ENCODE assay signal across 30 cellular contexts in the genomic region with DNA sequence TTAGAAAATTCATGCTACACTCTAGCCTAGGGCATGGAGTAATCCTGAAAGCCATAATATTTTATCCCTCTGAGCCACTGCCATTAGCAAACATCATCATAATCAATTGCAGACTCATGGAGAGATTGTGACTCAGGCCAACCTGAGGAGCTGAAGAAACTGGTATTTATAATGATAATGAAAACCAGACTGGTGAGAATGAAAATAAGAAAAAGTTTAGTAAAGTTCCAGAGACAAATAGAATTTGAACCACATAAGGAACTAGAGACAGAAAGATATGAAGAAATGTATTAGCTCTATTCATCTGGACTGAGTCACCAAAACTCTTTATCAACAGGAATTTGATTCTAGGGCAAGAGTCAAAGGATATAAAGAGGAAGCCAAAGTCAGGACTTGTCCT.
DNase-seq lines count a peak whose midpoint lies in the region; TF ChIP-seq lines count a peak whose summit lies in the region.
"Had no signal": no experiment of that assay in that cellular context is flagged by ENCODE, and none has a peak within 500 bp of the region (broad histone marks: within the 10 kb centered on the region; RNA-seq: fewer than 3 reads in every experiment).

No MANE protein-coding gene starts in this region.

- peaks cover 24% of the 10 kb centered on the region; the same call in 1 of the 2 replicates for H3K4me1 ChIP-seq in PC-9 (replicated peaks; ENCODE audit: insufficient read depth)
- H3K4me1 ChIP-seq: BE2C, left ventricle myocardium inferior, neural progenitor cell, parathyroid adenoma, uterus had no signal

- H3K4me3 ChIP-seq in AG10803 (ENCODE audit: low read length), result no peak overlapping the region
- H3K4me3 ChIP-seq in PC-9, result no peak overlapping the region
- H3K4me3 ChIP-seq: ascending aorta, left ventricle myocardium inferior, neural progenitor cell, SJSA1, thoracic aorta, uterus had no signal

- H3K9me2 ChIP-seq in PC-9 (ENCODE audit: insufficient read depth), result no peaks in the 10 kb centered on the region

- POLR2A ChIA-PET in PC-9 (lab: Charles Lee; ENCODE audit: unreplicated experiment), result no interaction called here

- H3F3A ChIP-seq in PC-9 (ENCODE audit: insufficient read depth, low read depth), result no peaks in the 10 kb centered on the region; the same call in 1 of the 2 replicates

- H3K79me2 ChIP-seq in PC-9 (ENCODE audit: low read depth), result no peaks in the 10 kb centered on the region
- H3K79me2 ChIP-seq: parathyroid adenoma had no signal

- TF ChIP-seq CTCF in AG10803 (conservative IDR thresholded peaks at IDR 0.05; ENCODE audit: low read length), result no peak
- no peak for TF ChIP-seq CTCF in PC-9 (conservative IDR thresholded peaks at IDR 0.05)

- DNase-seq in AG10803 (ENCODE audit: low read depth) (peak; percentile 67), PC-9 (peak in 1 of 2 experiments; percentile 64), epithelial cell of prostate (ENCODE audit: low read depth, low spot score) (peak; percentile 8), kidney tubule cell (ENCODE audit: low spot score) (peak; percentile 1), NCI-H2107 (lab: John Stamatoyannopoulos, UW) (no peak), inferior parietal cortex (ENCODE audit: extremely low spot score) (no peak), kidney glomerular epithelial cell (lab: John Stamatoyannopoulos, UW) (no peak), NCI-H748 (lab: John Stamatoyannopoulos, UW; ENCODE audit: unreplicated experiment) (no peak)
- DNase-seq: activated CD4-positive, alpha-beta T cell treated with anti-CD3 and anti-CD28 coated beads, Interleukin-2, amount 10 ng/mL, durations not matched to agents 24 days and 14 days; activated effector memory CD4-positive, alpha-beta T cell treated with anti-CD3 and anti-CD28 coated beads, Interleukin-2, amount 50 U/mL, for 16 hours; activated naive CD8-positive, alpha-beta T cell treated with anti-CD3 and anti-CD28 coated beads, Interleukin-2, amount 10 ng/mL, durations not matched to agents 7 days and 5 days; activated T-cell treated with anti-CD3 and anti-CD28 coated beads, Interleukin-2, amount 50 U/mL, for 1 hour; BE2C; CD8-positive, alpha-beta T cell; left ventricle myocardium inferior; mesendoderm; MM.1S; NCI-H1417 treated with DMSO at 0.1 percent for 48 hours; NCI-H2081 treated with DMSO at 0.1 percent for 48 hours; NCI-H774; retina; stimulated activated CD4-positive, alpha-beta T cell treated with anti-CD3 and anti-CD28 coated beads, Interleukin-1b, Interleukin-23, amount 100 ng/mL, for 48 hours; uterus had no signal

- peak overlapping the region; percentile 33; the same call in 1 of the 2 replicates for H3K4me2 ChIP-seq in PC-9
- H3K4me2 ChIP-seq: KMS-11, neural progenitor cell had no signal

- no peaks in the 10 kb centered on the region for H3K27me3 ChIP-seq in PC-9 (ENCODE audit: insufficient read depth, low read depth)
- H3K27me3 ChIP-seq: ascending aorta, BE2C, neural progenitor cell, SJSA1, uterus had no signal

- CTCF ChIA-PET in PC-9 (lab: Charles Lee), result no interaction called here

- BruUV-seq in PC-9 (replicated peaks; lab: Mats Ljungman, UMichigan), result no TSS peak

- no peaks in the 10 kb centered on the region for H3K36me3 ChIP-seq in PC-9 (ENCODE audit: low read depth)
- H3K36me3 ChIP-seq: ascending aorta, BE2C, left ventricle myocardium inferior, neural progenitor cell, SJSA1, thoracic aorta, uterus had no signal

- peak overlapping the region; percentile 72 for H3K27ac ChIP-seq in PC-9
- H3K27ac ChIP-seq in epithelial cell of prostate, result peak overlapping the region; percentile 44
- H3K27ac ChIP-seq: ascending aorta, HL-60, KMS-11, left ventricle myocardium inferior, neural progenitor cell, parathyroid adenoma, SJSA1, thoracic aorta, uterus had no signal

- H4K20me1 ChIP-seq in PC-9 (ENCODE audit: insufficient read depth), result no peaks in the 10 kb centered on the region

- intact Hi-C loops in PC-9 (cut with micrococcal nuclease; ENCODE audit: unreplicated experiment), result no loop called here

- no peaks in the 10 kb centered on the region for H3K9me3 ChIP-seq in PC-9 (ENCODE audit: insufficient read depth, low read depth)
- H3K9me3 ChIP-seq: ascending aorta, BE2C, left ventricle myocardium inferior, SJSA1, thoracic aorta, uterus had no signal

- no peak overlapping the region for H2AFZ ChIP-seq in PC-9
- H2AFZ ChIP-seq: neural progenitor cell, parathyroid adenoma had no signal

Comparison
In these comparisons a context has a peak if more than half of its experiments do, and no peak if none do; other contexts are left out.
1. DNase-seq: peak in AG10803 (single experiment), epithelial cell of prostate (single experiment) and kidney tubule cell (single experiment); none in NCI-H2107 (single experiment), inferior parietal cortex (single experiment), kidney glomerular epithelial cell (single experiment) and NCI-H748 (single experiment).